ENCODE assay signal across 21 cellular contexts in genomic region chr6:100173211-100173610, GRCh38.
"Had no signal": no experiment of that assay in that cellular context is flagged by ENCODE, and none has a peak within 500 bp of the region (broad histone marks: within the 10 kb centered on the region; RNA-seq: fewer than 3 reads in every experiment).

No MANE protein-coding gene starts in this region.

- H3K9me3 Mint-ChIP-seq: neural crest cell; stimulated activated memory B cell treated with anti-CD40 and anti-IgM and Interleukin-4, amounts not matched to agents 10 μg/mL and 1 μg/mL and 100 μg/mL, for 72 hours; stimulated activated naive CD8-positive, alpha-beta T cell treated with anti-CD3 and anti-CD28 coated beads, Interleukin-15, Interleukin-2, amounts not matched to agents 100 ng/mL and 50 ng/mL, for 24 hours had no signal

- H3K4me1 Mint-ChIP-seq: natural killer cell; stimulated activated memory B cell treated with anti-CD40 and anti-IgM and Interleukin-4, amounts not matched to agents 10 μg/mL and 1 μg/mL and 100 μg/mL, for 72 hours had no signal

- H3K4me3 ChIP-seq: dorsolateral prefrontal cortex, esophagus muscularis mucosa, gastrocnemius medialis, heart right ventricle, ovary, thoracic aorta, transverse colon had no signal

- DNase-seq: central memory CD4-positive, alpha-beta T cell; cortex of kidney; dorsolateral prefrontal cortex; effector memory CD4-positive, alpha-beta T cell; gastrocnemius medialis; heart right ventricle; hypothalamus; islet precursor cell; natural killer cell; ovary; right cardiac atrium; stimulated activated CD4-positive, alpha-beta T cell treated with anti-CD3 and anti-CD28 coated beads, Interleukin-4, amount 100 ng/mL, for 1 hour; stimulated activated CD8-positive, alpha-beta memory T cell treated with anti-CD3 and anti-CD28 coated beads, Interleukin-4, amount 100 ng/mL, for 48 hours; transverse colon had no signal

- H3K4me1 ChIP-seq: gastrocnemius medialis, transverse colon had no signal

- H3K27me3 ChIP-seq: gastrocnemius medialis, heart right ventricle, ovary, transverse colon had no signal

- ATAC-seq: gastrocnemius medialis; heart right ventricle; left lobe of liver; natural killer cell; right cardiac atrium; stimulated activated memory B cell treated with anti-CD40 and anti-IgM and Interleukin-4, amounts not matched to agents 10 μg/mL and 1 μg/mL and 100 μg/mL, for 72 hours had no signal

- H3K27ac ChIP-seq: dorsolateral prefrontal cortex, epithelial cell of prostate, esophagus muscularis mucosa, gastrocnemius medialis, heart right ventricle, ovary, thoracic aorta, transverse colon had no signal

- H3K27ac Mint-ChIP-seq: natural killer cell; stimulated activated memory B cell treated with anti-CD40 and anti-IgM and Interleukin-4, amounts not matched to agents 10 μg/mL and 1 μg/mL and 100 μg/mL, for 72 hours; stimulated activated naive CD8-positive, alpha-beta T cell treated with anti-CD3 and anti-CD28 coated beads, Interleukin-15, Interleukin-2, amounts not matched to agents 100 ng/mL and 50 ng/mL, for 24 hours had no signal

- H3K36me3 Mint-ChIP-seq: natural killer cell; stimulated activated memory B cell treated with anti-CD40 and anti-IgM and Interleukin-4, amounts not matched to agents 10 μg/mL and 1 μg/mL and 100 μg/mL, for 72 hours had no signal

- H3K27me3 Mint-ChIP-seq: stimulated activated memory B cell treated with anti-CD40 and anti-IgM and Interleukin-4, amounts not matched to agents 10 μg/mL and 1 μg/mL and 100 μg/mL, for 72 hours had no signal

- H3K9me3 ChIP-seq: esophagus muscularis mucosa, gastrocnemius medialis, heart right ventricle, ovary, thoracic aorta, transverse colon had no signal

- H3K4me3 Mint-ChIP-seq: natural killer cell; neural crest cell; stimulated activated memory B cell treated with anti-CD40 and anti-IgM and Interleukin-4, amounts not matched to agents 10 μg/mL and 1 μg/mL and 100 μg/mL, for 72 hours; stimulated activated naive CD8-positive, alpha-beta T cell treated with anti-CD3 and anti-CD28 coated beads, Interleukin-15, Interleukin-2, amounts not matched to agents 100 ng/mL and 50 ng/mL, for 24 hours had no signal

- H3K36me3 ChIP-seq: esophagus muscularis mucosa, gastrocnemius medialis, heart right ventricle, ovary, thoracic aorta, transverse colon had no signal
